ENCODE assay signal across 15 cellular contexts in genomic region chr7:86768967-86769760, GRCh38.
DNase-seq lines count a peak whose midpoint lies in the region; ATAC-seq, FAIRE-seq and TF ChIP-seq lines count a peak whose summit lies in the region.
"Had no signal": no experiment of that assay in that cellular context is flagged by ENCODE, and none has a peak within 500 bp of the region (broad histone marks: within the 10 kb centered on the region; RNA-seq: fewer than 3 reads in every experiment).

No MANE protein-coding gene starts in this region.

- peaks cover 12% of the 10 kb centered on the region for H3K4me1 Mint-ChIP-seq in progenitor cell of endocrine pancreas (ENCODE audit: low read depth)
- H3K4me1 Mint-ChIP-seq: naive thymus-derived CD4-positive, alpha-beta T cell had no signal

- H3K79me2 ChIP-seq in MM.1S (ENCODE audit: low read length): no peaks in the 10 kb centered on the region

- no peaks in the 10 kb centered on the region for H3F3A ChIP-seq in MM.1S (ENCODE audit: insufficient read depth, low read length)

- peaks cover 14% of the 10 kb centered on the region for H3K4me1 ChIP-seq in MM.1S (ENCODE audit: low read length)
- H3K4me1 ChIP-seq: Peyer's patch had no signal

- ATAC-seq in GM19372 (IDR thresholded peaks at IDR 0.05; ENCODE audit: low read depth, unreplicated experiment) (peak; percentile 57), HG02840 (IDR thresholded peaks at IDR 0.05; ENCODE audit: low FRiP score, unreplicated experiment) (peak; percentile 55)
- ATAC-seq: naive thymus-derived CD4-positive, alpha-beta T cell had no signal

- no peaks in the 10 kb centered on the region for H4K20me1 ChIP-seq in MM.1S (ENCODE audit: insufficient read depth, low read length)

- peak overlapping the region; percentile 6; the same call in 1 of the 2 replicates for H3K4me2 ChIP-seq in MM.1S (ENCODE audit: low read depth, low read length)
- H3K4me2 ChIP-seq: smooth muscle cell had no signal

- H3K36me3 Mint-ChIP-seq in progenitor cell of endocrine pancreas (ENCODE audit: insufficient read depth): no peaks in the 10 kb centered on the region
- H3K36me3 Mint-ChIP-seq: naive thymus-derived CD4-positive, alpha-beta T cell had no signal

- H3K9me3 Mint-ChIP-seq in progenitor cell of endocrine pancreas (ENCODE audit: low read depth): no peaks in the 10 kb centered on the region

- FAIRE-seq in frontal cortex (lab: Jason Lieb, UNC): no peak
- FAIRE-seq: TTC549 had no signal

- H3K9me2 ChIP-seq in MM.1S (replicated peaks; ENCODE audit: insufficient read depth, low read length): no peaks in the 10 kb centered on the region

- H3K27me3 ChIP-seq in MM.1S (replicated peaks; ENCODE audit: insufficient read depth, low read length): no peaks in the 10 kb centered on the region
- H3K27me3 ChIP-seq: Peyer's patch had no signal

- no peaks in the 10 kb centered on the region for H3K36me3 ChIP-seq in MM.1S (replicated peaks; ENCODE audit: insufficient read depth, low read length)
- H3K36me3 ChIP-seq: Peyer's patch had no signal

- H3K9ac ChIP-seq in MM.1S (ENCODE audit: low read length): no peak overlapping the region

- no peak overlapping the region for H3K4me3 ChIP-seq in MM.1S (ENCODE audit: low read length)
- H3K4me3 ChIP-seq: Peyer's patch, smooth muscle cell had no signal

- TF ChIP-seq CTCF in MM.1S (IDR thresholded peaks at IDR 0.05; ENCODE audit: low read length) (no peak), progenitor cell of endocrine pancreas (IDR thresholded peaks at IDR 0.05; ENCODE audit: unreplicated experiment) (no peak)

- H3K9me3 ChIP-seq in MM.1S (replicated peaks; ENCODE audit: insufficient read depth, low read length): no peaks in the 10 kb centered on the region
- H3K9me3 ChIP-seq: Peyer's patch had no signal

- peaks cover under 1% of the 10 kb centered on the region for H3K27me3 Mint-ChIP-seq in progenitor cell of endocrine pancreas

- peak overlapping the region; percentile 22; the same call in 1 of the 2 replicates for H3K27ac ChIP-seq in MM.1S (ENCODE audit: low read length)
- H3K27ac ChIP-seq: epithelial cell of prostate, Peyer's patch had no signal

- H3K27ac Mint-ChIP-seq in progenitor cell of endocrine pancreas: no peak overlapping the region
- H3K27ac Mint-ChIP-seq: naive thymus-derived CD4-positive, alpha-beta T cell had no signal

- DNase-seq in COR-L47 (lab: John Stamatoyannopoulos, UW) (peak; percentile 35), MM.1S (peak; percentile 42), frontal cortex (ENCODE audit: low spot score in 2 of 2) (no peak), progenitor cell of endocrine pancreas (ENCODE audit: low spot score, unreplicated experiment) (no peak), EL (no peak), NCI-H2171 (lab: John Stamatoyannopoulos, UW) (no peak)
- DNase-seq: activated T-cell treated with anti-CD3 and anti-CD28 coated beads for 4 hours; naive thymus-derived CD4-positive, alpha-beta T cell; NCI-H146; Peyer's patch had no signal

- no peak overlapping the region for H3K4me3 Mint-ChIP-seq in progenitor cell of endocrine pancreas (ENCODE audit: low read depth)
- H3K4me3 Mint-ChIP-seq: naive thymus-derived CD4-positive, alpha-beta T cell had no signal

- peak overlapping the region; percentile 32; the same call in 1 of the 2 replicates for H2AFZ ChIP-seq in MM.1S (ENCODE audit: low read length)

Comparison
In these comparisons a context has a peak if more than half of its experiments do, and no peak if none do; other contexts are left out.
1. DNase-seq: peak in COR-L47 (single experiment) and MM.1S (single experiment); none in frontal cortex (0 of 2), progenitor cell of endocrine pancreas (single experiment), EL (single experiment) and NCI-H2171 (single experiment).